ENCODE assay signal across 1 cellular context in genomic region chr1:25897754-25898153, GRCh38.
TF ChIP-seq lines count a peak whose summit lies in the region.

No MANE protein-coding gene starts in this region.

TF ChIP-seq in GM23338, 12 proteins besides CTCF, POLR2A, EP300 and RAD21 (continued from another document):
- TF ChIP-seq JUNB (IDR thresholded peaks at IDR 0.05; ENCODE audit: unreplicated experiment) = no peak
- no peak for TF ChIP-seq ZNF331 (CRISPR knock-in tag; IDR thresholded peaks at IDR 0.05; ENCODE audit: low read depth)
- no peak for TF ChIP-seq EZH2phosphoT487 (IDR thresholded peaks at IDR 0.05; ENCODE audit: unreplicated experiment)
- no peak for TF ChIP-seq EZH2 (IDR thresholded peaks at IDR 0.05; ENCODE audit: low read depth, unreplicated experiment)
- TF ChIP-seq ETS1 (IDR thresholded peaks at IDR 0.05) = no peak
- TF ChIP-seq REST (IDR thresholded peaks at IDR 0.05; ENCODE audit: unreplicated experiment) = no peak
